In the genomic region with DNA sequence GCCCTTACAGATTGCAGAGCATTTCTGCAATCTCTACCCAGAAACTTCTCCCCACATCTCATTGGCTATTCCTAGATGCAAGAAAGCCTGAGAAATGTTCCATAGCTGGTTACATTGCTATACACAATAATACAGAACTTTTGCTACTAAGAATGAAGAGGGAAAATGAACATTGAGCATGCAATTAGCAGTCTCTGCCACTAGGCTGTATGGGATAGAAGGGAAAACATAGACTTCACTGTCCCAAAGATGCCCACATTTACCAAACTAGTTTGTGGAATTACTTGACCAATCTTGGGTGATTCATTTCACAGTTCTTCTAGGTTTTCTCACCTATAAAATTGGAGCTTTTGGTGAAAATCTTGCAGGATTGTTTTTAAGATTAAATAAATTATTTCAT, we compare ENCODE assay signal across 10 cellular contexts.
DNase-seq lines count a peak whose midpoint lies in the region; ATAC-seq, FAIRE-seq and TF ChIP-seq lines count a peak whose summit lies in the region.
"Had no signal": no experiment of that assay in that cellular context is flagged by ENCODE, and none has a peak within 500 bp of the region (broad histone marks: within the 10 kb centered on the region; RNA-seq: fewer than 3 reads in every experiment).

No MANE protein-coding gene starts in this region.

- no peaks in the 10 kb centered on the region for H3K79me2 ChIP-seq in SK-N-SH (ENCODE audit: insufficient read depth)
- H3K79me2 ChIP-seq: parathyroid adenoma had no signal

- no peak overlapping the region for H3K9ac ChIP-seq in SK-N-SH
- H3K9ac ChIP-seq: parathyroid adenoma had no signal

- no peaks in the 10 kb centered on the region for H3K9me2 ChIP-seq in SK-N-SH

- H3K4me3 ChIP-seq in SK-N-SH (ENCODE audit: low read depth in 2 of 2, low read length in 1 of 2) (no peak overlapping the region), Peyer's patch (no peak overlapping the region), small intestine (ENCODE audit: low read depth in 1 of 2, low read length in 2 of 2) (no peak overlapping the region), left lung (no peak overlapping the region)

- H3K4me1 ChIP-seq in SK-N-SH (ENCODE audit: control insufficient read depth in 1 of 2, insufficient read depth in 2 of 2, low read depth in 1 of 2, low read length in 1 of 2) (no peaks in the 10 kb centered on the region), Peyer's patch (no peaks in the 10 kb centered on the region), small intestine (ENCODE audit: control insufficient read depth in 2 of 2, insufficient read depth in 1 of 2, low read depth in 1 of 2, low read length in 1 of 2) (no peaks in the 10 kb centered on the region), left lung (no peaks in the 10 kb centered on the region)
- H3K4me1 ChIP-seq: parathyroid adenoma had no signal

- no peak overlapping the region for H2AFZ ChIP-seq in SK-N-SH (ENCODE audit: low read depth)
- H2AFZ ChIP-seq: parathyroid adenoma had no signal

- ATAC-seq in HG03469 (IDR thresholded peaks at IDR 0.05; ENCODE audit: unreplicated experiment) (no peak), left lung (no peak)

- CTCF ChIA-PET in HEK293T (lab: Yijun Ruan, JAX): interaction anchor here (0.6 kb wide), 1 partner anchor 1146 kb away, joined by 4 read pairs; no protein-coding TSS in a partner anchor
- CTCF ChIA-PET in SK-N-SH (lab: Yijun Ruan, JAX): interaction anchor here (0.6 to 1.6 kb wide), 12 partner anchors 11 to 390 kb away, joined by 3 to 6 read pairs (median 4); no protein-coding TSS in a partner anchor

- TF ChIP-seq RAD21 in SK-N-SH (IDR thresholded peaks at IDR 0.05; ENCODE audit: low read length): peak; percentile 39

- H3K4me2 ChIP-seq in SK-N-SH: no peak overlapping the region

- no peak overlapping the region for H3K27ac ChIP-seq in SK-N-SH (ENCODE audit: low read depth in 2 of 2, low read length in 1 of 2)
- H3K27ac ChIP-seq in Peyer's patch: no peak overlapping the region
- no peak overlapping the region for H3K27ac ChIP-seq in small intestine (ENCODE audit: low read depth in 1 of 2, low read length in 1 of 2)
- H3K27ac ChIP-seq in left lung: no peak overlapping the region
- H3K27ac ChIP-seq: parathyroid adenoma had no signal

- DNase-seq in EL (peak; percentile 21), HEK293T (ENCODE audit: extremely low spot score) (peak; percentile 13), SK-N-SH (no peak), kidney tubule cell (ENCODE audit: low spot score) (peak; percentile 18), Peyer's patch (no peak), small intestine (no peak), left lung (no peak)
- DNase-seq: activated T-cell treated with anti-CD3 and anti-CD28 coated beads, Interleukin-2, amount 50 U/mL, for 24 hours had no signal

- TF ChIP-seq EP300 in SK-N-SH (IDR thresholded peaks at IDR 0.05; ENCODE audit: borderline replicate concordance in 1 of 2, low read depth in 1 of 2, low read length in 1 of 2): no peak

- peak; percentile 59 for TF ChIP-seq CTCF in SK-N-SH (IDR thresholded peaks at IDR 0.05)
- peak in 2 of 6 experiments; percentile 5 to 15 for TF ChIP-seq CTCF in Peyer's patch (IDR thresholded peaks at IDR 0.05)
- no peak for TF ChIP-seq CTCF in left lung (IDR thresholded peaks at IDR 0.05)

- intact Hi-C loops in left lung (cut with DNase I): no loop called here

- no peak for TF ChIP-seq POLR2A in Peyer's patch (IDR thresholded peaks at IDR 0.05)

- H3K36me3 ChIP-seq in SK-N-SH (replicated peaks in 1 of 2; ENCODE audit: control insufficient read depth in 1 of 2, insufficient read depth in 2 of 2, low read length in 1 of 2) (no peaks in the 10 kb centered on the region), Peyer's patch (no peaks in the 10 kb centered on the region), small intestine (ENCODE audit: control insufficient read depth in 2 of 2, insufficient read depth in 2 of 2, low read length in 2 of 2) (no peaks in the 10 kb centered on the region), left lung (no peaks in the 10 kb centered on the region)

- H3F3A ChIP-seq in SK-N-SH (replicated peaks; ENCODE audit: insufficient read depth): no peaks in the 10 kb centered on the region

- H4K20me1 ChIP-seq in SK-N-SH (ENCODE audit: insufficient read depth): no peaks in the 10 kb centered on the region

- FAIRE-seq in small intestine (lab: Jason Lieb, UNC): no peak

- H3K9me3 ChIP-seq in SK-N-SH: no peaks in the 10 kb centered on the region
- no peaks in the 10 kb centered on the region for H3K9me3 ChIP-seq in Peyer's patch
- H3K9me3 ChIP-seq in small intestine (ENCODE audit: control insufficient read depth, low read depth): no peaks in the 10 kb centered on the region
- no peaks in the 10 kb centered on the region for H3K9me3 ChIP-seq in left lung

- POLR2A ChIA-PET in HEK293T (lab: Yijun Ruan, JAX): no interaction called here
- POLR2A ChIA-PET in SK-N-SH (lab: Yijun Ruan, JAX): no interaction called here

- H3K27me3 ChIP-seq in SK-N-SH (ENCODE audit: insufficient read depth) (no peaks in the 10 kb centered on the region), Peyer's patch (no peaks in the 10 kb centered on the region), small intestine (ENCODE audit: control insufficient read depth in 2 of 2, insufficient read depth in 2 of 2, low read length in 2 of 2) (no peaks in the 10 kb centered on the region), left lung (no peaks in the 10 kb centered on the region)

TF ChIP-seq in HEK293T, 16 proteins besides CTCF, POLR2A, EP300 and RAD21:
- TF ChIP-seq CTBP1 (IDR thresholded peaks at IDR 0.05; ENCODE audit: borderline replicate concordance) (no peak), FOXM1 (IDR thresholded peaks at IDR 0.05; ENCODE audit: borderline replicate concordance) (no peak), HDGF (IDR thresholded peaks at IDR 0.05; ENCODE audit: borderline replicate concordance) (no peak), ELF4 (IDR thresholded peaks at IDR 0.05) (no peak), ARNT (IDR thresholded peaks at IDR 0.05) (no peak), SUZ12 (IDR thresholded peaks at IDR 0.05) (no peak), L3MBTL2 (conservative IDR thresholded peaks at IDR 0.05) (no peak), FOXA1 (IDR thresholded peaks at IDR 0.05) (no peak), NFRKB (IDR thresholded peaks at IDR 0.05) (no peak)
- TF ChIP-seq, protein P1, sequence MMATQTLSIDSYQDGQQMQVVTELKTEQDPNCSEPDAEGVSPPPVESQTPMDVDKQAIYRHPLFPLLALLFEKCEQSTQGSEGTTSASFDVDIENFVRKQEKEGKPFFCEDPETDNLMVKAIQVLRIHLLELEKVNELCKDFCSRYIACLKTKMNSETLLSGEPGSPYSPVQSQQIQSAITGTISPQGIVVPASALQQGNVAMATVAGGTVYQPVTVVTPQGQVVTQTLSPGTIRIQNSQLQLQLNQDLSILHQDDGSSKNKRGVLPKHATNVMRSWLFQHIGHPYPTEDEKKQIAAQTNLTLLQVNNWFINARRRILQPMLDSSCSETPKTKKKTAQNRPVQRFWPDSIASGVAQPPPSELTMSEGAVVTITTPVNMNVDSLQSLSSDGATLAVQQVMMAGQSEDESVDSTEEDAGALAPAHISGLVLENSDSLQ (IDR thresholded peaks at IDR 0.05): no peak

TF ChIP-seq in SK-N-SH, 30 proteins besides CTCF, POLR2A, EP300 and RAD21:
- TF ChIP-seq, protein P2, sequence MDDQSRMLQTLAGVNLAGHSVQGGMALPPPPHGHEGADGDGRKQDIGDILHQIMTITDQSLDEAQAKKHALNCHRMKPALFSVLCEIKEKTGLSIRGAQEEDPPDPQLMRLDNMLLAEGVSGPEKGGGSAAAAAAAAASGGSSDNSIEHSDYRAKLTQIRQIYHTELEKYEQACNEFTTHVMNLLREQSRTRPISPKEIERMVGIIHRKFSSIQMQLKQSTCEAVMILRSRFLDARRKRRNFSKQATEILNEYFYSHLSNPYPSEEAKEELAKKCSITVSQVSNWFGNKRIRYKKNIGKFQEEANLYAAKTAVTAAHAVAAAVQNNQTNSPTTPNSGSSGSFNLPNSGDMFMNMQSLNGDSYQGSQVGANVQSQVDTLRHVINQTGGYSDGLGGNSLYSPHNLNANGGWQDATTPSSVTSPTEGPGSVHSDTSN (IDR thresholded peaks at IDR 0.05): no peak
- no peak for TF ChIP-seq SMC3 (IDR thresholded peaks at IDR 0.05; ENCODE audit: low read depth, low read length)
- TF ChIP-seq ELF1 (IDR thresholded peaks at IDR 0.05): no peak
- TF ChIP-seq SIN3A (IDR thresholded peaks at IDR 0.05; ENCODE audit: borderline replicate concordance, low read depth, low read length): no peak
- TF ChIP-seq TCF12 (IDR thresholded peaks at IDR 0.05): no peak
- no peak for TF ChIP-seq FOXM1 (IDR thresholded peaks at IDR 0.05; ENCODE audit: low read depth)
- TF ChIP-seq NRF1 (IDR thresholded peaks at IDR 0.05; ENCODE audit: low read depth, low read length): no peak
- TF ChIP-seq POLR2AphosphoS5 (IDR thresholded peaks at IDR 0.05; ENCODE audit: low read depth, low read length): no peak
- no peak for TF ChIP-seq TAF1 (IDR thresholded peaks at IDR 0.05; ENCODE audit: borderline replicate concordance, low read depth, low read length)
- no peak for TF ChIP-seq NFIC (IDR thresholded peaks at IDR 0.05; ENCODE audit: borderline replicate concordance)
- no peak for TF ChIP-seq GATA2 (CRISPR knock-in tag; IDR thresholded peaks at IDR 0.05)
- TF ChIP-seq MEF2A (IDR thresholded peaks at IDR 0.05; ENCODE audit: borderline replicate concordance, low read depth): no peak
- TF ChIP-seq, protein P3, sequence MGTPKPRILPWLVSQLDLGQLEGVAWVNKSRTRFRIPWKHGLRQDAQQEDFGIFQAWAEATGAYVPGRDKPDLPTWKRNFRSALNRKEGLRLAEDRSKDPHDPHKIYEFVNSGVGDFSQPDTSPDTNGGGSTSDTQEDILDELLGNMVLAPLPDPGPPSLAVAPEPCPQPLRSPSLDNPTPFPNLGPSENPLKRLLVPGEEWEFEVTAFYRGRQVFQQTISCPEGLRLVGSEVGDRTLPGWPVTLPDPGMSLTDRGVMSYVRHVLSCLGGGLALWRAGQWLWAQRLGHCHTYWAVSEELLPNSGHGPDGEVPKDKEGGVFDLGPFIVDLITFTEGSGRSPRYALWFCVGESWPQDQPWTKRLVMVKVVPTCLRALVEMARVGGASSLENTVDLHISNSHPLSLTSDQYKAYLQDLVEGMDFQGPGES (IDR thresholded peaks at IDR 0.05; ENCODE audit: low read depth, low read length): no peak
- TF ChIP-seq, protein P4, sequence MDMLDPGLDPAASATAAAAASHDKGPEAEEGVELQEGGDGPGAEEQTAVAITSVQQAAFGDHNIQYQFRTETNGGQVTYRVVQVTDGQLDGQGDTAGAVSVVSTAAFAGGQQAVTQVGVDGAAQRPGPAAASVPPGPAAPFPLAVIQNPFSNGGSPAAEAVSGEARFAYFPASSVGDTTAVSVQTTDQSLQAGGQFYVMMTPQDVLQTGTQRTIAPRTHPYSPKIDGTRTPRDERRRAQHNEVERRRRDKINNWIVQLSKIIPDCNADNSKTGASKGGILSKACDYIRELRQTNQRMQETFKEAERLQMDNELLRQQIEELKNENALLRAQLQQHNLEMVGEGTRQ (IDR thresholded peaks at IDR 0.05; ENCODE audit: borderline replicate concordance, low read depth, low read length): no peak
- TF ChIP-seq CHD2 (IDR thresholded peaks at IDR 0.05; ENCODE audit: low read length, partially characterized antibody): no peak
- TF ChIP-seq JUND (IDR thresholded peaks at IDR 0.05): no peak
- no peak for TF ChIP-seq FOSL2 (IDR thresholded peaks at IDR 0.05; ENCODE audit: borderline replicate concordance, low read depth)

Comparison
In these comparisons a context has a peak if more than half of its experiments do, and no peak if none do; other contexts are left out.
1. DNase-seq: peak in EL (single experiment), HEK293T (single experiment) and kidney tubule cell (single experiment); none in SK-N-SH (single experiment), Peyer's patch (0 of 3), small intestine (single experiment) and left lung (0 of 2).